In genomic region chr13:72864142-72865035, GRCh38 we compare ENCODE assay signal across 10 cellular contexts.
DNase-seq lines count a peak whose midpoint lies in the region; ATAC-seq and TF ChIP-seq lines count a peak whose summit lies in the region.
"Had no signal": no experiment of that assay in that cellular context is flagged by ENCODE, and none has a peak within 500 bp of the region (broad histone marks: within the 10 kb centered on the region; RNA-seq: fewer than 3 reads in every experiment).

No MANE protein-coding gene starts in this region.

- no peaks in the 10 kb centered on the region for H3K27me3 Mint-ChIP-seq in activated T-helper 17 cell treated with anti-CD3 and anti-CD28 coated beads, Interleukin-2, amount 50 U/mL, for 72 hours

- ATAC-seq in GM18868 (IDR thresholded peaks at IDR 0.05; ENCODE audit: unreplicated experiment) (peak; percentile 95), HG02840 (IDR thresholded peaks at IDR 0.05; ENCODE audit: low FRiP score, unreplicated experiment) (peak; percentile 91), body of pancreas (no peak)
- ATAC-seq in activated T-helper 17 cell treated with anti-CD3 and anti-CD28 coated beads, Interleukin-2, amount 50 U/mL, for 72 hours (replicated peaks) = peak; percentile 90

- peaks cover 39% of the 10 kb centered on the region for H3K79me2 ChIP-seq in Karpas-422 (ENCODE audit: low read length)

- peak overlapping the region; percentile 75 for H3K27ac Mint-ChIP-seq in activated T-helper 17 cell treated with anti-CD3 and anti-CD28 coated beads, Interleukin-2, amount 50 U/mL, for 72 hours

- intact Hi-C loops in body of pancreas (cut with DNase I) = no loop called here

- H3K27me3 ChIP-seq in body of pancreas = no peaks in the 10 kb centered on the region
- H3K27me3 ChIP-seq in Karpas-422 (ENCODE audit: low read length) = no peaks in the 10 kb centered on the region

- H3K4me1 ChIP-seq in body of pancreas (no peaks in the 10 kb centered on the region), Karpas-422 (ENCODE audit: low read length) (no peaks in the 10 kb centered on the region)

- H3K27ac ChIP-seq in body of pancreas (no peak overlapping the region), Karpas-422 (ENCODE audit: low read length) (no peak overlapping the region)

- H3K9me3 ChIP-seq in body of pancreas = no peaks in the 10 kb centered on the region
- H3K9me3 ChIP-seq in Karpas-422 (ENCODE audit: low read length) = no peaks in the 10 kb centered on the region

- no peak for TF ChIP-seq POLR2A in body of pancreas (IDR thresholded peaks at IDR 0.05)

- WGBS in body of pancreas, 2 donors = 86 to 90% methylated on average over 9 of the region's 9 CpGs

- TF ChIP-seq CTCF in AG10803 (conservative IDR thresholded peaks at IDR 0.05; ENCODE audit: low read length) (no peak), body of pancreas (IDR thresholded peaks at IDR 0.05) (no peak)

- H3K36me3 ChIP-seq in body of pancreas (replicated peaks in 1 of 2; ENCODE audit: insufficient read depth in 1 of 2, low read depth in 2 of 2) = no peaks in the 10 kb centered on the region
- peaks cover 28% of the 10 kb centered on the region; the same call in 1 of the 2 replicates for H3K36me3 ChIP-seq in Karpas-422 (ENCODE audit: insufficient read depth, low read length)

- H3K4me3 ChIP-seq in AG10803 (ENCODE audit: low read length) (peak overlapping the region; percentile 2; the same call in 1 of the 2 replicates), body of pancreas (no peak overlapping the region), Karpas-422 (ENCODE audit: low read length) (no peak overlapping the region)
- H3K4me3 ChIP-seq: skin epidermis had no signal

- in situ Hi-C loops in ACHN (cut with HindIII; ENCODE audit: low pct_ligation_motif_present, low pct_unique_long_range_greater_than_20kb, low sequenced_read_pairs) = no loop called here

- H3K4me3 Mint-ChIP-seq in activated T-helper 17 cell treated with anti-CD3 and anti-CD28 coated beads, Interleukin-2, amount 50 U/mL, for 72 hours = peak overlapping the region; percentile 55

- peaks cover 48% of the 10 kb centered on the region for H3K36me3 Mint-ChIP-seq in activated T-helper 17 cell treated with anti-CD3 and anti-CD28 coated beads, Interleukin-2, amount 50 U/mL, for 72 hours (ENCODE audit: low read depth)

- DNase-seq in AG10803 (ENCODE audit: low read depth) (peak; percentile 54), body of pancreas (no peak), ACHN (no peak), hippocampal formation (lab: John Stamatoyannopoulos, UW) (no peak), Karpas-422 (no peak)
- DNase-seq: glutamatergic neuron had no signal

- no peaks in the 10 kb centered on the region for H4K20me1 ChIP-seq in Karpas-422 (ENCODE audit: insufficient read depth, low read depth, low read length)

- no peaks in the 10 kb centered on the region for H3K9me2 ChIP-seq in Karpas-422 (replicated peaks; ENCODE audit: insufficient read depth, low read length)

- H3K9ac ChIP-seq in Karpas-422 (ENCODE audit: low read length) = no peak overlapping the region

- H3K4me2 ChIP-seq in Karpas-422 (ENCODE audit: low read depth, low read length, poor library complexity, severe bottlenecking) = no peak overlapping the region

- no peak overlapping the region for H2AFZ ChIP-seq in Karpas-422 (ENCODE audit: low read length)

- H3K4me1 Mint-ChIP-seq in activated T-helper 17 cell treated with anti-CD3 and anti-CD28 coated beads, Interleukin-2, amount 50 U/mL, for 72 hours = peaks cover 11% of the 10 kb centered on the region

- H3K9me3 Mint-ChIP-seq in activated T-helper 17 cell treated with anti-CD3 and anti-CD28 coated beads, Interleukin-2, amount 50 U/mL, for 72 hours = no peaks in the 10 kb centered on the region
